12 cellular contexts compared by ENCODE assay signal in the genomic region with DNA sequence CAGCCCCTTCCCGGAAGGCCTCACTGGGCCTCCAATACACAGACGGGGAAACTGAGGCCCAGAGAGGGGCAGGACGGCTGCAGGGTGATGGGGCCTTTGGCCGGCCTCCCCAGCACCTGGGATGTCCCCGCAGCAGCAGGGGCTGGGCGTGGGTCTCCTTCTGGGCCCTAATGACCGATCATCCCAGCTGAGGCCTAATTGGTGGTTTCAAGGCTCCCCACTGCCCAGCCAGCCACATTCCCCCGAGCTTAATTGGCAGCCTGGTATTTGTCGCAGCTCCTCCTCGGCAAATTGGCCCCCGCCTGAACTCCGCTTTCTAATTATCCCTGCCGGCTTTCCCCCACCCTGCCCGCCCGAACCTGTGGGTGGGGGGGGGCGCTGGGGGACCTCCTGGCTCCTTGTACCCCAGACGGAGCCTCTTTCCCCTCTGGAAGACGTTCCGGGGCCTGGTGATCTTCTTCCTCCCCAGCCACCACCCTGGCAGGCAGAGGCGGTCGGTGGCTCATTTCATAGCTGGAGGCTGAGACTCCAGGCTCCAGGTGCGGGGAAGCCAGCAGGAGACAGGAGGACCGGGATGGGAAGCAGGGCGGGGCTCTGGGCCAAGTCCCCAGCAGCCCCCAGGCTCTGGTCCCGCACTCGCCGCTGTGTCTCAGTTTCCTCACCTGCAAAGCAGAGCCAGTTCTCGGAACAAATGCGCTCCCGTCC. TPM values are rescaled to one million over a fixed set of nuclear protein-coding genes. Genes with fewer than 3 reads are reported as not detected.
DNase-seq lines count a peak whose midpoint lies in the region; ATAC-seq lines count a peak whose summit lies in the region.
"Had no signal": no experiment of that assay in that cellular context is flagged by ENCODE, and none has a peak within 500 bp of the region (broad histone marks: within the 10 kb centered on the region; RNA-seq: fewer than 3 reads in every experiment).

No MANE protein-coding gene starts in this region.

- H3K18ac ChIP-seq in neuronal stem cell (ENCODE audit: low read length): peak overlapping the region; percentile 98

- ATAC-seq in HG03378 (IDR thresholded peaks at IDR 0.05; ENCODE audit: unreplicated experiment): no peak
- ATAC-seq: activated T-helper 17 cell treated with anti-CD3 and anti-CD28 coated beads, Interleukin-2, amount 50 U/mL, for 72 hours had no signal

- no peak overlapping the region for H2AFZ ChIP-seq in neuronal stem cell (ENCODE audit: low read length)

- H2BK12ac ChIP-seq in neuronal stem cell (ENCODE audit: low read length): peak overlapping the region; percentile 97

- H2AK5ac ChIP-seq in neuronal stem cell (ENCODE audit: low read depth, low read length): peak overlapping the region; percentile 95

- peak; percentile 84 for DNase-seq in EH (ENCODE audit: low read depth)
- DNase-seq in epidermal melanocyte (ENCODE audit: insufficient read length, low spot score): peak; percentile 59
- peak; percentile 94 for DNase-seq in neuronal stem cell (ENCODE audit: low spot score)
- DNase-seq in activated CD4-positive, alpha-beta T cell treated with anti-CD3 and anti-CD28 coated beads for 4 hours: no peak
- DNase-seq in NCI-H2107 treated with DMSO at 0.1 percent for 48 hours (lab: John Stamatoyannopoulos, UW; ENCODE audit: unreplicated experiment): no peak
- DNase-seq in NCI-H510A (lab: John Stamatoyannopoulos, UW): no peak
- DNase-seq: activated CD4-positive, alpha-beta T cell treated with anti-CD3 and anti-CD28 coated beads, Interleukin-2, amount 50 U/mL, for 1 hour; NCI-H187 treated with DMSO at 0.1 percent for 48 hours had no signal

- no peak overlapping the region for H2BK120ac ChIP-seq in neuronal stem cell (ENCODE audit: low read depth, low read length)

- peak overlapping the region; percentile 85 for H4K91ac ChIP-seq in neuronal stem cell (ENCODE audit: low read depth, low read length, poor library complexity)

- peak overlapping the region; percentile 66 for H3K27ac ChIP-seq in HUES64 (ENCODE audit: low read depth, low read length)
- H3K27ac ChIP-seq in neuronal stem cell (replicated peaks; ENCODE audit: low read length): peak overlapping the region; percentile 96

- peak overlapping the region; percentile 63 for H3K9ac ChIP-seq in HUES64 (ENCODE audit: low read depth, low read length)
- peak overlapping the region; percentile 74 for H3K9ac ChIP-seq in neuronal stem cell (ENCODE audit: low read depth, low read length, poor library complexity)

- H3K23ac ChIP-seq in neuronal stem cell (ENCODE audit: low read depth, low read length, poor library complexity): no peak overlapping the region

- peaks cover 21% of the 10 kb centered on the region; the same call in 1 of the 2 replicates for H3K4me1 ChIP-seq in HUES64 (ENCODE audit: insufficient read depth, low read length)
- peaks cover 35 to 49% of the 10 kb centered on the region in 2 donors for H3K4me1 ChIP-seq in neuronal stem cell (ENCODE audit: control insufficient read depth in 2 of 2, insufficient read depth in 1 of 2, low read depth in 1 of 2, low read length in 2 of 2)

- peak overlapping the region; percentile 65 for H4K8ac ChIP-seq in neuronal stem cell (ENCODE audit: low read depth, low read length)

- peak overlapping the region; percentile 45 for H3K4me2 ChIP-seq in neuronal stem cell (ENCODE audit: insufficient read depth, low read length, poor library complexity, severe bottlenecking)

- no peaks in the 10 kb centered on the region for H3K9me3 ChIP-seq in HUES64 (ENCODE audit: insufficient read depth, low read depth, low read length)
- no peaks in the 10 kb centered on the region for H3K9me3 ChIP-seq in neuronal stem cell (replicated peaks in 1 of 2; ENCODE audit: control insufficient read depth in 2 of 2, insufficient read depth in 1 of 2, low read depth in 1 of 2, low read length in 2 of 2)

- H2BK15ac ChIP-seq in neuronal stem cell (ENCODE audit: low read length): peak overlapping the region; percentile 58

- peak overlapping the region; percentile 66 for H3K4ac ChIP-seq in neuronal stem cell (ENCODE audit: low read length)

- H3K27me3 ChIP-seq in HUES64 (ENCODE audit: insufficient read depth, low read length) (no peaks in the 10 kb centered on the region), neuronal stem cell (ENCODE audit: control insufficient read depth in 3 of 3, insufficient read depth in 3 of 3, low read depth in 1 of 3, low read length in 3 of 3) (no peaks in the 10 kb centered on the region)

- peak overlapping the region; percentile 96 for H2BK5ac ChIP-seq in neuronal stem cell (ENCODE audit: low read length)

- H3K4me3 ChIP-seq in HUES64 (ENCODE audit: low read length) (no peak overlapping the region), neuronal stem cell (ENCODE audit: low read length in 2 of 2) (no peak overlapping the region)

- H3K14ac ChIP-seq in neuronal stem cell (ENCODE audit: low read length): peak overlapping the region; percentile 94

- WGBS in HUES64: 47% methylated on average over 30 of the region's 30 CpGs
- WGBS in neuronal stem cell (ENCODE audit: extremely low coverage in 2 of 2, insufficient read length in 2 of 2, insufficient replicate concordance in 1 of 2), 2 donors: no CpG with 5 or more reads among the region's 30 CpGs

- H3K79me1 ChIP-seq in neuronal stem cell (ENCODE audit: low read depth, low read length): peaks cover 39% of the 10 kb centered on the region

- H3K36me3 ChIP-seq in HUES64 (ENCODE audit: insufficient read depth, low read length) (peaks cover 16% of the 10 kb centered on the region; the same call in 1 of the 2 replicates), neuronal stem cell (replicated peaks in 1 of 2; ENCODE audit: control insufficient read depth in 2 of 2, insufficient read depth in 2 of 2, low read length in 2 of 2) (peaks cover 18 to 33% of the 10 kb centered on the region in 2 donors)

RNA-seq across cellular contexts. Expression of gene WDR18, which starts 27.2 kb away (rescaled TPM):
- 64.6 TPM for polyA plus RNA-seq in HUES64 (2013, experiment 1 of 2)
- 57.8 TPM for polyA plus RNA-seq in HUES64 (2013, experiment 2 of 2)
- 42.0 TPM for polyA plus RNA-seq in neuronal stem cell (2013, experiment 1 of 2)
- 41.4 TPM for polyA plus RNA-seq in neuronal stem cell (2013, experiment 2 of 2)

RNA-seq across cellular contexts. Expression of gene ARID3A, which starts 31.1 kb away (rescaled TPM):
- polyA plus RNA-seq in HUES64 (2013, experiment 1 of 2): 44.2 TPM
- polyA plus RNA-seq in HUES64 (2013, experiment 2 of 2): 51.5 TPM
- polyA plus RNA-seq in neuronal stem cell (2013, experiment 1 of 2): 61.6 TPM
- polyA plus RNA-seq in neuronal stem cell (2013, experiment 2 of 2): 65.4 TPM

RNA-seq across cellular contexts. Expression of gene KISS1R, which starts 39.8 kb away (rescaled TPM):
- polyA plus RNA-seq in HUES64 (2013, experiment 1 of 2): 0.75 TPM
- polyA plus RNA-seq in HUES64 (2013, experiment 2 of 2): 1.3 TPM
- polyA plus RNA-seq in neuronal stem cell (2013, experiment 1 of 2): 0.29 TPM
- 0.39 TPM for polyA plus RNA-seq in neuronal stem cell (2013, experiment 2 of 2)

RNA-seq across cellular contexts. Expression of gene GRIN3B, which starts 43.3 kb away (rescaled TPM):
- polyA plus RNA-seq in HUES64 (2013, experiment 1 of 2): not detected
- polyA plus RNA-seq in HUES64 (2013, experiment 2 of 2): 0.19 TPM
- 4.2 TPM for polyA plus RNA-seq in neuronal stem cell (2013, experiment 1 of 2)
- 3.9 TPM for polyA plus RNA-seq in neuronal stem cell (2013, experiment 2 of 2)
- polyA plus RNA-seq: IgD-negative memory B cell had no signal

RNA-seq across cellular contexts. Expression of gene R3HDM4, which starts 43.9 kb away (rescaled TPM):
- 44.1 TPM for polyA plus RNA-seq in HUES64 (2013, experiment 1 of 2)
- polyA plus RNA-seq in HUES64 (2013, experiment 2 of 2): 48.1 TPM
- polyA plus RNA-seq in neuronal stem cell (2013, experiment 1 of 2): 52.8 TPM
- polyA plus RNA-seq in neuronal stem cell (2013, experiment 2 of 2): 52.4 TPM

Comparison
In these comparisons a context has a peak if more than half of its experiments do, and no peak if none do; other contexts are left out.
1. DNase-seq: peak in EH (single experiment), epidermal melanocyte (single experiment) and neuronal stem cell (single experiment); none in activated CD4-positive, alpha-beta T cell treated with anti-CD3 and anti-CD28 coated beads for 4 hours (0 of 2), NCI-H2107 treated with DMSO at 0.1 percent for 48 hours (single experiment) and NCI-H510A (single experiment).